Comparison of ENCODE assay signal across 8 cellular contexts in the genomic region with DNA sequence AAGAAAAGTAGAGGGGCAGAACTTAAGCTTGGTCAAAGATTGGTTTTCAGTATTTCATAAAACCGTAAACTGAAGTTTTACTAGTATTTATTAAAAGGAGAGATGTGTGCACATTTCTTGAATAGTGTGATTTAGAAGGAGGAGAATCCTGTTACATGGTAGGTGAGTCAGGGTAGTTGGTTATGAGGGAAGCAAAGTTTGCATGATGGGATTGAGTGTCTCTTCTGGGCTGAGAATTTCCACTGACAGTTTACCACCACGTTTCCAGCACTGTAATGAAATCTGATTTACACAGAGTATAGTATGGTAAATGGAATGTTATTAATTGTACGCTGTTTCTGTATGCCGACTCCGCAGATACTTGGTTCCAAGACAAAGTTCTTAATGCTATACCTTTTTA. TPM values are rescaled to one million over a fixed set of nuclear protein-coding genes. Genes with fewer than 3 reads are reported as not detected.
A peak's percentile ranks its signal among the peaks of the same experiment; 100 is the strongest.
DNase-seq lines count a peak whose midpoint lies in the region; ATAC-seq and TF ChIP-seq lines count a peak whose summit lies in the region.

No MANE protein-coding gene starts in this region.

- DNase-seq in Calu3 (no peak), RWPE2 (ENCODE audit: low spot score) (no peak), fibroblast of peridontal ligament (ENCODE audit: extremely low read depth) (peak; percentile 62), prostate gland (ENCODE audit: low spot score) (no peak), COR-L47 (lab: John Stamatoyannopoulos, UW) (no peak), NK-92 (lab: John Stamatoyannopoulos, UW; ENCODE audit: unreplicated experiment) (no peak), ureter (ENCODE audit: low spot score) (no peak)
- DNase-seq in activated effector memory CD4-positive, alpha-beta T cell treated with anti-CD3 and anti-CD28 coated beads, Interleukin-2, amount 50 U/mL, for 16 hours, result no peak

- H3K4me3 ChIP-seq in RWPE2 (ENCODE audit: severe bottlenecking) (peak overlapping the region; percentile 86), prostate gland (peak overlapping the region; percentile 77 to 89)

- peaks cover 7% of the 10 kb centered on the region for H3K4me1 Mint-ChIP-seq in Calu3 (ENCODE audit: low read depth, unreplicated experiment)

- CTCF ChIA-PET in Calu3 (lab: Charles Lee), result interaction anchor here (0.7 to 1.0 kb wide), 3 partner anchors 407 to 758 kb away, joined by 3 to 4 read pairs (median 4); no protein-coding TSS in a partner anchor

- H3K27me3 Mint-ChIP-seq in Calu3 (ENCODE audit: unreplicated experiment), result no peaks in the 10 kb centered on the region

- H3K36me3 ChIP-seq in RWPE2 (ENCODE audit: low read depth) (no peaks in the 10 kb centered on the region), prostate gland (no peaks in the 10 kb centered on the region)

- peak overlapping the region; percentile 89 for H3K27ac Mint-ChIP-seq in Calu3 (ENCODE audit: unreplicated experiment)

- intact Hi-C loops in Calu3 (cut with micrococcal nuclease; ENCODE audit: unreplicated experiment) (loop anchor here (2.0 to 10.0 kb wide), 7 partner anchors 16 to 1268 kb away; no protein-coding TSS in a partner anchor), prostate gland (cut with DNase I) (no loop called here)

- no peaks in the 10 kb centered on the region for H3K9me3 Mint-ChIP-seq in Calu3 (ENCODE audit: low read depth, unreplicated experiment)

- H3K27me3 ChIP-seq in RWPE2 (ENCODE audit: insufficient read depth, poor library complexity, severe bottlenecking) (no peaks in the 10 kb centered on the region), prostate gland (replicated peaks; ENCODE audit: insufficient read depth) (no peaks in the 10 kb centered on the region)

- ATAC-seq in RWPE2 (ENCODE audit: low read depth), result no peak

- peaks cover 62% of the 10 kb centered on the region for H3K36me3 Mint-ChIP-seq in Calu3 (ENCODE audit: insufficient read depth, unreplicated experiment)

- WGBS in prostate gland, result 34% methylated on average over 5 of the region's 5 CpGs

- TF ChIP-seq POLR2A in prostate gland (IDR thresholded peaks at IDR 0.05), result no peak

- H3K4me3 Mint-ChIP-seq in Calu3 (ENCODE audit: low read depth, unreplicated experiment), result peak overlapping the region; percentile 86

- TSS peak; percentile 37 for BruUV-seq in Calu3 (replicated peaks; lab: Mats Ljungman, UMichigan)

- no peak for TF ChIP-seq CTCF in Calu3 (IDR thresholded peaks at IDR 0.05; ENCODE audit: unreplicated experiment)
- TF ChIP-seq CTCF in RWPE2 (IDR thresholded peaks at IDR 0.05; ENCODE audit: poor library complexity, severe bottlenecking), result no peak
- TF ChIP-seq CTCF in prostate gland (IDR thresholded peaks at IDR 0.05), result no peak

- H3K4me1 ChIP-seq in RWPE2 (ENCODE audit: insufficient read depth, poor library complexity, severe bottlenecking) (peaks cover 6% of the 10 kb centered on the region), prostate gland (replicated peaks) (no peaks in the 10 kb centered on the region)

- no peaks in the 10 kb centered on the region for H3K9me3 ChIP-seq in RWPE2 (ENCODE audit: severe bottlenecking)
- H3K9me3 ChIP-seq in prostate gland, result no peaks in the 10 kb centered on the region

- H3K27ac ChIP-seq in RWPE2 (ENCODE audit: poor library complexity, severe bottlenecking) (no peak overlapping the region), prostate gland (no peak overlapping the region)

RNA-seq across cellular contexts. Expression of a gene that starts 1.6 kb away (rescaled TPM):
- total RNA-seq in Calu3 (2022) (110 and 128 TPM in 2 replicates), prostate gland (10 to 100 TPM; 25.3 to 63.8 TPM), ureter (19.1 TPM)
